ENCODE assay signal across 8 cellular contexts in genomic region chr20:36540551-36541211, GRCh38.
DNase-seq lines count a peak whose midpoint lies in the region; ATAC-seq and TF ChIP-seq lines count a peak whose summit lies in the region.

No MANE protein-coding gene starts in this region.

- H3K27ac ChIP-seq in coronary artery (peak overlapping the region; percentile 98 to 99), skin epidermis (peak overlapping the region in 20 of 21 experiments; percentile 27 to 90 (median 82))

- H3K4me3 ChIP-seq in HFF-Myc (replicated peaks; ENCODE audit: low read depth, low read length), result peak overlapping the region; percentile 68
- H3K4me3 ChIP-seq in coronary artery, result peak overlapping the region; percentile 84
- peak overlapping the region; percentile 34 to 61 (median 47) for H3K4me3 ChIP-seq in skin epidermis

- ATAC-seq in GM21515 (IDR thresholded peaks at IDR 0.05; ENCODE audit: unreplicated experiment) (no peak), GM19467 (IDR thresholded peaks at IDR 0.05; ENCODE audit: unreplicated experiment) (no peak)

- TF ChIP-seq CTCF in HFF-Myc (IDR thresholded peaks at IDR 0.05; ENCODE audit: low read depth, low read length, missing control alignments), result no peak
- no peak for TF ChIP-seq CTCF in coronary artery (IDR thresholded peaks at IDR 0.05)

- no peak for DNase-seq in HFF-Myc (ENCODE audit: extremely low read depth, low read depth)
- no peak for DNase-seq in coronary artery (ENCODE audit: low spot score)
- DNase-seq in left kidney (ENCODE audit: low read depth, low spot score), result peak; percentile 60
- no peak for DNase-seq in glomerular visceral epithelial cell (ENCODE audit: extremely low spot score)
- no peak for DNase-seq in NCI-H2029 treated with DMSO at 0.1 percent for 48 hours (lab: John Stamatoyannopoulos, UW)
